25 cellular contexts compared by ENCODE assay signal in the genomic region with DNA sequence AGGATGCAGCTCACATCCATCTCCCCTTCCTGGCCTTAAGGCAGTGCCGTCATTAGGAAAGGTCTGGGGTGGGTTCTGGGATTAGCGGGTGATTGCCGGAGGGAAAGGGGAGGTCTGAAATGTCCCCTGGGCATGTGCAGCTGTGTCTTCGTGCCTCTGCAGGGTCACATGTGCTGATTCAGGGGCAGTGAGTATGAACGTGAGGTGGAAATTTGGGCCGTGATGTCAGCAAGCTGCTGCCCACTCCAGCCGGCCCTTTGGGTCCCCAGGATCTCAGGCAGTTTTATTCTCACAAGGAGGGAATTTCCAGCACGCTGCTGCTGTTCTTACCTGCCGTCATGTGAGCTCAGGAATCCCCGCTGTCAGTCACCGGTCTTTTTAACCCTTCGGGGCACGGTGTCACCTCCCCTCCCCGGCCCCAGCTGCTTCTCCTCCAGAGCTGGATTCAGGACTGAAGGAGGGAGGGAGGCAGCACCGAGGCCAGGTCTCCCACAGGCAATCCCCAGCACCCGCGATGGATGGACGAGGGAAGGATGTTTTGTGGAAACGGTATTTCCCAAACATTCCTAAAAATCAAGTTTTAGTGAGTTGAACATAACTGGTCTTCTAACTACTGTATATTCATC. TPM values are rescaled to one million over a fixed set of nuclear protein-coding genes. Genes with fewer than 3 reads are reported as not detected.
DNase-seq lines count a peak whose midpoint lies in the region; ATAC-seq, FAIRE-seq and TF ChIP-seq lines count a peak whose summit lies in the region.
"Had no signal": no experiment of that assay in that cellular context is flagged by ENCODE, and none has a peak within 500 bp of the region (broad histone marks: within the 10 kb centered on the region; RNA-seq: fewer than 3 reads in every experiment).

No MANE protein-coding gene starts in this region.

- H3K18ac ChIP-seq in IMR-90 (ENCODE audit: low read depth, low read length), result no peak overlapping the region

- H2BK5ac ChIP-seq in IMR-90 (ENCODE audit: low read depth, low read length, poor library complexity, severe bottlenecking), result no peak overlapping the region

- no peaks in the 10 kb centered on the region for H3K36me3 ChIP-seq in right atrium auricular region
- H3K36me3 ChIP-seq in IMR-90 (ENCODE audit: control insufficient read depth, insufficient read depth, low read length), result no peaks in the 10 kb centered on the region
- H3K36me3 ChIP-seq: upper lobe of right lung had no signal

- H2BK120ac ChIP-seq in IMR-90 (ENCODE audit: low read depth, low read length), result no peak overlapping the region

- no peak overlapping the region for H4K91ac ChIP-seq in IMR-90 (ENCODE audit: insufficient read depth, low read depth, low read length)

- no peak overlapping the region for H3K56ac ChIP-seq in IMR-90 (ENCODE audit: extremely low read depth, insufficient read depth, low read length)

- no peaks in the 10 kb centered on the region for H3K79me1 ChIP-seq in IMR-90 (ENCODE audit: low read depth in 1 of 2, low read length in 2 of 2)

- in situ Hi-C loops in IMR-90 (cut with MboI; ENCODE audit: low sequenced_read_pairs), result no loop called here

- H2AK5ac ChIP-seq in IMR-90 (ENCODE audit: low read depth, low read length), result no peak overlapping the region

- intact Hi-C loops in cardiac septum (cut with DNase I), result no loop called here
- intact Hi-C loops in IMR-90 (cut with micrococcal nuclease), result no loop called here
- intact Hi-C loops in lower leg skin (cut with DNase I; ENCODE audit: low total_unique reads), result no loop called here

- H3K14ac ChIP-seq in IMR-90 (replicated peaks; ENCODE audit: low read depth, low read length), result no peak overlapping the region

- no TSS peak for BruUV-seq in IMR-90 (replicated peaks; lab: Mats Ljungman, UMichigan)

- H3K9ac ChIP-seq in IMR-90 (ENCODE audit: low read depth, low read length), result no peak overlapping the region

- POLR2A ChIA-PET in IMR-90 (lab: Charles Lee; ENCODE audit: unreplicated experiment), result no interaction called here

- H4K5ac ChIP-seq in IMR-90 (ENCODE audit: low read depth, low read length), result no peak overlapping the region

- no peak overlapping the region for H4K8ac ChIP-seq in IMR-90 (ENCODE audit: low read depth in 2 of 2, low read length in 2 of 2)

- peak overlapping the region; percentile 28 for H2AK9ac ChIP-seq in IMR-90 (replicated peaks; ENCODE audit: low read depth, low read length, poor library complexity)

- no peak overlapping the region for H2BK15ac ChIP-seq in IMR-90 (ENCODE audit: low read depth, low read length)

- H3K27ac ChIP-seq in right atrium auricular region (no peak overlapping the region), IMR-90 (ENCODE audit: insufficient read depth, low read length) (no peak overlapping the region)
- H3K27ac ChIP-seq: upper lobe of right lung had no signal

- H2BK20ac ChIP-seq in IMR-90 (ENCODE audit: low read depth, low read length), result no peak overlapping the region

- DNase-seq in right atrium auricular region (ENCODE audit: low spot score), result peak; percentile 47
- DNase-seq in cardiac septum (ENCODE audit: low spot score), result no peak
- DNase-seq in IMR-90, result no peak
- DNase-seq in lower leg skin (ENCODE audit: low spot score in 2 of 2), result peak; percentile 11 to 81
- DNase-seq in urothelium cell line (ENCODE audit: low spot score), result peak; percentile 1
- no peak for DNase-seq in NCI-H526 treated with DMSO at 0.1 percent for 48 hours (lab: John Stamatoyannopoulos, UW)
- DNase-seq in GOT3 (lab: John Stamatoyannopoulos, UW), result no peak
- DNase-seq: CD4-positive, alpha-beta T cell; DMS153; erythroblast; foreskin melanocyte; hippocampal formation; NCI-H1105 treated with DMSO at 0.1 percent for 48 hours; NCI-H2081; occipital lobe; PC-3; Right ventricle myocardium superior; substantia nigra; upper lobe of right lung had no signal

- H3K4me2 ChIP-seq in IMR-90 (ENCODE audit: low read depth, low read length), result no peak overlapping the region

- no peak for TF ChIP-seq RAD21 in IMR-90 (IDR thresholded peaks at IDR 0.05; ENCODE audit: low read length)

- no peaks in the 10 kb centered on the region for H3K9me3 ChIP-seq in right atrium auricular region
- H3K9me3 ChIP-seq in IMR-90 (ENCODE audit: control insufficient read depth, insufficient read depth, low read length), result no peaks in the 10 kb centered on the region; the same call in 1 of the 2 replicates
- H3K9me3 ChIP-seq: upper lobe of right lung had no signal

- H3K27me3 ChIP-seq in right atrium auricular region (no peaks in the 10 kb centered on the region), IMR-90 (ENCODE audit: control insufficient read depth, insufficient read depth, low read length) (peaks cover 76% of the 10 kb centered on the region)

- no peaks in the 10 kb centered on the region for H3K4me1 ChIP-seq in right atrium auricular region
- no peaks in the 10 kb centered on the region for H3K4me1 ChIP-seq in IMR-90 (ENCODE audit: control insufficient read depth, insufficient read depth, low read length)
- H3K4me1 ChIP-seq: upper lobe of right lung had no signal

- H3K9me1 ChIP-seq in IMR-90 (ENCODE audit: insufficient read depth, low read length), result no peaks in the 10 kb centered on the region

- H3K4ac ChIP-seq in IMR-90 (ENCODE audit: low read depth, low read length), result no peak overlapping the region

- WGBS in IMR-90 (ENCODE audit: extremely low coverage in 2 of 2, insufficient read length in 1 of 2), 2 experiments, result 6% methylated on average over 3 of the region's 19 CpGs; no CpG with 5 or more reads in 1 of the 2 experiments
- WGBS in lower leg skin, 2 donors, result 19% methylated on average over 19 of the region's 19 CpGs

- no peak for FAIRE-seq in urothelium cell line (lab: Jason Lieb, UNC)
- FAIRE-seq: keratinocyte had no signal

- no peak overlapping the region for H3K23ac ChIP-seq in IMR-90 (ENCODE audit: low read depth, low read length)

- no peak overlapping the region for H3K4me3 ChIP-seq in right atrium auricular region
- no peak overlapping the region for H3K4me3 ChIP-seq in IMR-90 (ENCODE audit: insufficient read depth, low read depth, low read length)
- H3K4me3 ChIP-seq in lower leg skin (ENCODE audit: low read depth, poor library complexity, severe bottlenecking), result no peak overlapping the region
- H3K4me3 ChIP-seq: upper lobe of right lung had no signal

- ATAC-seq in IMR-90 (ENCODE audit: low read depth), result no peak
- ATAC-seq in HG03108 (IDR thresholded peaks at IDR 0.05; ENCODE audit: unreplicated experiment), result no peak
- ATAC-seq: activated CD4-positive, CD25-positive, alpha-beta regulatory T cell treated with anti-CD3 and anti-CD28 coated beads, Interleukin-2, amount 50 U/mL, for 24 hours; PC-3; upper lobe of right lung had no signal

- dilution Hi-C loops in IMR-90 (cut with HindIII; ENCODE audit: low sequenced_read_pairs, unreplicated experiment), result no loop called here

- CTCF ChIA-PET in IMR-90 (lab: Yijun Ruan, JAX), result no interaction called here

- H4K20me1 ChIP-seq in IMR-90 (ENCODE audit: insufficient read depth, low read length), result no peaks in the 10 kb centered on the region

- no peak for TF ChIP-seq POLR2A in IMR-90 (IDR thresholded peaks at IDR 0.05; ENCODE audit: low read depth, low read length)
- no peak for TF ChIP-seq POLR2A in lower leg skin (IDR thresholded peaks at IDR 0.05)

- no peak for TF ChIP-seq CTCF in right atrium auricular region (IDR thresholded peaks at IDR 0.05)
- no peak for TF ChIP-seq CTCF in IMR-90 (conservative IDR thresholded peaks at IDR 0.05; ENCODE audit: low read depth, low read length)
- no peak for TF ChIP-seq CTCF in lower leg skin (IDR thresholded peaks at IDR 0.05)

- H2AFZ ChIP-seq in IMR-90 (replicated peaks; ENCODE audit: low read length, poor library complexity), result no peak overlapping the region

TF ChIP-seq in IMR-90, 13 proteins besides CTCF, POLR2A, EP300 and RAD21 (continues in another document):
- TF ChIP-seq, protein P1, sequence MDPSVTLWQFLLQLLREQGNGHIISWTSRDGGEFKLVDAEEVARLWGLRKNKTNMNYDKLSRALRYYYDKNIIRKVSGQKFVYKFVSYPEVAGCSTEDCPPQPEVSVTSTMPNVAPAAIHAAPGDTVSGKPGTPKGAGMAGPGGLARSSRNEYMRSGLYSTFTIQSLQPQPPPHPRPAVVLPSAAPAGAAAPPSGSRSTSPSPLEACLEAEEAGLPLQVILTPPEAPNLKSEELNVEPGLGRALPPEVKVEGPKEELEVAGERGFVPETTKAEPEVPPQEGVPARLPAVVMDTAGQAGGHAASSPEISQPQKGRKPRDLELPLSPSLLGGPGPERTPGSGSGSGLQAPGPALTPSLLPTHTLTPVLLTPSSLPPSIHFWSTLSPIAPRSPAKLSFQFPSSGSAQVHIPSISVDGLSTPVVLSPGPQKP (IDR thresholded peaks at IDR 0.05; ENCODE audit: borderline replicate concordance, low read depth, low read length), result no peak
- TF ChIP-seq CHD1 (IDR thresholded peaks at IDR 0.05; ENCODE audit: low read depth, low read length) (no peak), SMC3 (IDR thresholded peaks at IDR 0.05; ENCODE audit: low read depth, low read length) (no peak), BHLHE40 (IDR thresholded peaks at IDR 0.05; ENCODE audit: low read depth, low read length) (no peak)
- TF ChIP-seq, protein P2, sequence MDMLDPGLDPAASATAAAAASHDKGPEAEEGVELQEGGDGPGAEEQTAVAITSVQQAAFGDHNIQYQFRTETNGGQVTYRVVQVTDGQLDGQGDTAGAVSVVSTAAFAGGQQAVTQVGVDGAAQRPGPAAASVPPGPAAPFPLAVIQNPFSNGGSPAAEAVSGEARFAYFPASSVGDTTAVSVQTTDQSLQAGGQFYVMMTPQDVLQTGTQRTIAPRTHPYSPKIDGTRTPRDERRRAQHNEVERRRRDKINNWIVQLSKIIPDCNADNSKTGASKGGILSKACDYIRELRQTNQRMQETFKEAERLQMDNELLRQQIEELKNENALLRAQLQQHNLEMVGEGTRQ (IDR thresholded peaks at IDR 0.05; ENCODE audit: low read depth, low read length), result no peak

RNA-seq across cellular contexts. Expression of a gene that starts 23.5 kb away (rescaled TPM):
- total RNA-seq in right atrium auricular region, result under 1 TPM; 0.56 to 0.86 TPM
- 1.5 TPM for total RNA-seq in cardiac septum
- total RNA-seq in IMR-90 (2012; rRNA removed), result 0.28 TPM in 1 of 2 replicates, not detected in the other
- polyA plus RNA-seq in IMR-90 (2012; rRNA removed), result 0.31 and 0.42 TPM in 2 replicates
- polyA plus RNA-seq in IMR-90 (2012; cell fraction: cytosol; rRNA removed), result 0.08 and 0.20 TPM in 2 replicates
- 1.8 and 5.2 TPM in 2 replicates for polyA plus RNA-seq in IMR-90 (2012; cell fraction: nucleus; rRNA removed; ENCODE audit: low replicate concordance)
- total RNA-seq in lower leg skin, result 1 to 10 TPM; 1.2 to 2.8 (median 2.4) TPM
- total RNA-seq: G401 had no signal

RNA-seq across cellular contexts. Expression of a gene that starts 33.9 kb away (rescaled TPM):
- total RNA-seq in right atrium auricular region (not detected), cardiac septum (not detected), IMR-90 (2012; rRNA removed) (not detected in 2 replicates), lower leg skin (not detected)
- polyA plus RNA-seq in IMR-90 (2012; rRNA removed), result not detected in 2 replicates
- not detected in 2 replicates for polyA plus RNA-seq in IMR-90 (2012; cell fraction: cytosol; rRNA removed)
- polyA plus RNA-seq in IMR-90 (2012; cell fraction: nucleus; rRNA removed; ENCODE audit: low replicate concordance), result not detected in 2 replicates
- total RNA-seq: aorta; CD4-positive, alpha-beta T cell; G401; lung microvascular endothelial cell; occipital lobe; PC-3; Right ventricle myocardium superior; upper lobe of right lung had no signal
- polyA plus RNA-seq: keratinocyte had no signal

RNA-seq across cellular contexts. Expression of a gene that starts 42.9 kb away (rescaled TPM):
- total RNA-seq in right atrium auricular region, result not detected
- not detected for total RNA-seq in cardiac septum
- not detected in 2 replicates for total RNA-seq in IMR-90 (2012; rRNA removed)
- not detected in 2 replicates for polyA plus RNA-seq in IMR-90 (2012; rRNA removed)
- not detected in 2 replicates for polyA plus RNA-seq in IMR-90 (2012; cell fraction: cytosol; rRNA removed)
- not detected in 2 replicates for polyA plus RNA-seq in IMR-90 (2012; cell fraction: nucleus; rRNA removed; ENCODE audit: low replicate concordance)
- total RNA-seq in lower leg skin, result not detected
- total RNA-seq: aorta; CD4-positive, alpha-beta T cell; G401; lung microvascular endothelial cell; occipital lobe; PC-3; Right ventricle myocardium superior; upper lobe of right lung had no signal
- polyA plus RNA-seq: keratinocyte had no signal

Comparison
In these comparisons a context has a peak if more than half of its experiments do, and no peak if none do; other contexts are left out.
1. DNase-seq: peak in right atrium auricular region (single experiment), lower leg skin (2 of 2) and urothelium cell line (single experiment); none in cardiac septum (single experiment), IMR-90 (single experiment), NCI-H526 treated with DMSO at 0.1 percent for 48 hours (single experiment) and GOT3 (single experiment).